In genomic region chr1:78170845-78171244, GRCh38 we compare ENCODE assay signal across 17 cellular contexts.
"Had no signal": no experiment of that assay in that cellular context is flagged by ENCODE, and none has a peak within 500 bp of the region (broad histone marks: within the 10 kb centered on the region; RNA-seq: fewer than 3 reads in every experiment).

No MANE protein-coding gene starts in this region.

- H3K9me3 Mint-ChIP-seq: activated T-helper 1 cell treated with anti-CD3 and anti-CD28 coated beads, Interleukin-12 subunit alpha, Interleukin-12 subunit beta, Interleukin-2, Interleukin-4 antibody, amounts not matched to agents 30 ng/mL and 10 ng/mL and 1 ng/mL, durations not matched to agents 14 hours and 24 hours and 36 hours; endodermal cell; memory B cell; natural killer cell; stimulated activated effector memory CD8-positive, alpha-beta T cell treated with anti-CD3 and anti-CD28 coated beads, Interleukin-12 subunit alpha, Interleukin-12 subunit beta, amount 100 ng/mL, for 72 hours had no signal

- H3K27me3 Mint-ChIP-seq: activated naive CD8-positive, alpha-beta T cell had no signal

- DNase-seq: activated CD4-positive, alpha-beta T cell treated with anti-CD3 and anti-CD28 coated beads for 1 hour; activated CD4-positive, alpha-beta T cell treated with anti-CD3 and anti-CD28 coated beads, Interleukin-2, amount 50 U/mL, for 4 hours; amygdala; caudate nucleus; endodermal cell; heart right ventricle; left ventricle myocardium superior; natural killer cell; stimulated activated CD4-positive, alpha-beta T cell treated with anti-CD3 and anti-CD28 coated beads, Interleukin-4, amount 100 ng/mL, for 24 hours; upper lobe of left lung; WERI-Rb-1 had no signal

- H3K4me3 ChIP-seq: heart right ventricle, thoracic aorta, upper lobe of left lung had no signal

- H3K27me3 ChIP-seq: heart right ventricle, upper lobe of left lung had no signal

- H3K9me3 ChIP-seq: heart right ventricle, thoracic aorta, upper lobe of left lung had no signal

- H3K4me1 Mint-ChIP-seq: endodermal cell; memory B cell; natural killer cell; stimulated activated effector memory CD8-positive, alpha-beta T cell treated with anti-CD3 and anti-CD28 coated beads, Interleukin-12 subunit alpha, Interleukin-12 subunit beta, amount 100 ng/mL, for 72 hours had no signal

- H3K4me1 ChIP-seq: heart right ventricle, parathyroid adenoma, upper lobe of left lung had no signal

- H3K4me3 Mint-ChIP-seq: activated naive CD8-positive, alpha-beta T cell; activated T-helper 1 cell treated with anti-CD3 and anti-CD28 coated beads, Interleukin-12 subunit alpha, Interleukin-12 subunit beta, Interleukin-2, Interleukin-4 antibody, amounts not matched to agents 30 ng/mL and 10 ng/mL and 1 ng/mL, durations not matched to agents 14 hours and 24 hours and 36 hours; endodermal cell; memory B cell; natural killer cell; stimulated activated effector memory CD8-positive, alpha-beta T cell treated with anti-CD3 and anti-CD28 coated beads, Interleukin-12 subunit alpha, Interleukin-12 subunit beta, amount 100 ng/mL, for 72 hours had no signal

- H3K36me3 ChIP-seq: heart right ventricle, thoracic aorta, upper lobe of left lung, WERI-Rb-1 had no signal

- H3K27ac Mint-ChIP-seq: activated naive CD8-positive, alpha-beta T cell; activated T-helper 1 cell treated with anti-CD3 and anti-CD28 coated beads, Interleukin-12 subunit alpha, Interleukin-12 subunit beta, Interleukin-2, Interleukin-4 antibody, amounts not matched to agents 30 ng/mL and 10 ng/mL and 1 ng/mL, durations not matched to agents 14 hours and 24 hours and 36 hours; endodermal cell; memory B cell; natural killer cell; stimulated activated effector memory CD8-positive, alpha-beta T cell treated with anti-CD3 and anti-CD28 coated beads, Interleukin-12 subunit alpha, Interleukin-12 subunit beta, amount 100 ng/mL, for 72 hours had no signal

- H3K27ac ChIP-seq: heart right ventricle, parathyroid adenoma, thoracic aorta, upper lobe of left lung, WERI-Rb-1 had no signal

- H3K36me3 Mint-ChIP-seq: activated naive CD8-positive, alpha-beta T cell; memory B cell; natural killer cell; stimulated activated effector memory CD8-positive, alpha-beta T cell treated with anti-CD3 and anti-CD28 coated beads, Interleukin-12 subunit alpha, Interleukin-12 subunit beta, amount 100 ng/mL, for 72 hours had no signal
